24 cellular contexts compared by ENCODE assay signal in genomic region chr5:35050541-35051126, GRCh38. TPM values are rescaled to one million over a fixed set of nuclear protein-coding genes. Genes with fewer than 3 reads are reported as not detected.
A peak's percentile ranks its signal among the peaks of the same experiment; 100 is the strongest.
DNase-seq lines count a peak whose midpoint lies in the region; ATAC-seq and TF ChIP-seq lines count a peak whose summit lies in the region.
"Had no signal": no experiment of that assay in that cellular context is flagged by ENCODE, and none has a peak within 500 bp of the region (broad histone marks: within the 10 kb centered on the region; RNA-seq: fewer than 3 reads in every experiment).

No MANE protein-coding gene starts in this region.

- no peak for TF ChIP-seq CTCF in right lobe of liver (IDR thresholded peaks at IDR 0.05)

- H3K4me1 ChIP-seq in right lobe of liver, result peaks cover 0 to 32% (median 14%) of the 10 kb centered on the region in 4 donors
- H3K4me1 ChIP-seq: A549; BE2C; BLaER1 treated with 17β-estradiol and CSF1 and Interleukin-3, amounts not matched to agents 10 nM and 100 nM; HAP-1 had no signal

- no peak for TF ChIP-seq POLR2A in right lobe of liver (IDR thresholded peaks at IDR 0.05)

- DNase-seq in HT-29 (ENCODE audit: low spot score), result peak; percentile 14
- no peak for DNase-seq in left lobe of liver (ENCODE audit: low spot score)
- peak in 1 of 3 donors; percentile 63 for DNase-seq in right lobe of liver
- DNase-seq in HuH-7 (ENCODE audit: low spot score), result no peak
- no peak for DNase-seq in epidermal melanocyte (ENCODE audit: insufficient read length, low spot score)
- no peak for DNase-seq in NCI-H146 treated with DMSO at 0.1 percent for 48 hours (lab: John Stamatoyannopoulos, UW; ENCODE audit: unreplicated experiment)
- DNase-seq: 8988T; ACHN; AML-193; BE2C; Calu3; CD4-positive, alpha-beta T cell; CD8-positive, alpha-beta memory T cell; DMS53; DMS79 treated with DMSO at 0.1 percent for 48 hours; GF-D8; GOT3; HFFc6 had no signal

- H3K27me3 ChIP-seq in right lobe of liver, result no peaks in the 10 kb centered on the region
- H3K27me3 ChIP-seq: BE2C; BLaER1 treated with 17β-estradiol and CSF1 and Interleukin-3, amounts not matched to agents 10 nM and 100 nM had no signal

- peak overlapping the region in 1 of 3 donors; percentile 3 for H3K4me3 ChIP-seq in right lobe of liver
- H3K4me3 ChIP-seq: A549; BLaER1 treated with 17β-estradiol and CSF1 and Interleukin-3, amounts not matched to agents 10 nM and 100 nM; HAP-1 had no signal

- no peaks in the 10 kb centered on the region for H3K9me3 ChIP-seq in right lobe of liver
- H3K9me3 ChIP-seq: A549; BE2C; BLaER1 treated with 17β-estradiol and CSF1 and Interleukin-3, amounts not matched to agents 10 nM and 100 nM; HAP-1 had no signal

- H3K36me3 ChIP-seq in right lobe of liver, result no peaks in the 10 kb centered on the region
- H3K36me3 ChIP-seq: BE2C; BLaER1 treated with 17β-estradiol and CSF1 and Interleukin-3, amounts not matched to agents 10 nM and 100 nM; HAP-1 had no signal

- ATAC-seq in left lobe of liver, result peak; percentile 73
- ATAC-seq in right lobe of liver, result peak; percentile 61 to 72 (median 69)
- no peak for ATAC-seq in HG03196 (IDR thresholded peaks at IDR 0.05; ENCODE audit: unreplicated experiment)
- ATAC-seq: A549 had no signal

- peak overlapping the region in 1 of 3 donors; percentile 61 for H3K27ac ChIP-seq in right lobe of liver
- H3K27ac ChIP-seq: A549; BLaER1 treated with 17β-estradiol and CSF1 and Interleukin-3, amounts not matched to agents 10 nM and 100 nM had no signal

- intact Hi-C loops in right lobe of liver (cut with DNase I), result no loop called here

- 25% methylated on average over 3 of the region's 3 CpGs for WGBS in right lobe of liver (ENCODE audit: insufficient coverage, low coverage, low lambda C conversion rate, missing lambda C conversion rate)

RNA-seq across cellular contexts. Expression of gene AGXT2, which starts 2.9 kb away (rescaled TPM):
- not detected in 2 replicates for total RNA-seq in HT-29 (2014; rRNA removed; shearing (Covaris generic))
- total RNA-seq in left lobe of liver (50.8 TPM), right lobe of liver (10 to 100 TPM; 24.7 to 88.2 (median 55.8) TPM)
- total RNA-seq: Calu3; CD4-positive, alpha-beta T cell; CD8-positive, alpha-beta memory T cell; Daoy; G401; HFFc6 had no signal

Comparison
In these comparisons a context has a peak if more than half of its experiments do, and no peak if none do; other contexts are left out.
1. RNA of gene AGXT2, which starts 2.9 kb away (total RNA-seq): 24.7 to 88.2 TPM in right lobe of liver and 50.8 TPM in left lobe of liver (single experiment); not detected in HT-29; every median in the first group is over 10 times any median in the second.